Comparison of ENCODE assay signal across 23 cellular contexts in genomic region chr11:128058580-128059208, GRCh38.
A peak's percentile ranks its signal among the peaks of the same experiment; 100 is the strongest.
DNase-seq lines count a peak whose midpoint lies in the region; ATAC-seq and TF ChIP-seq lines count a peak whose summit lies in the region.
"Had no signal": no experiment of that assay in that cellular context is flagged by ENCODE, and none has a peak within 500 bp of the region (broad histone marks: within the 10 kb centered on the region; RNA-seq: fewer than 3 reads in every experiment).

No MANE protein-coding gene starts in this region.

- no peak for TF ChIP-seq EP300 in esophagus muscularis mucosa (IDR thresholded peaks at IDR 0.05)

- peak overlapping the region in 3 of 7 donors; percentile 4 to 28 (median 18) for H3K27ac Mint-ChIP-seq in CD4-positive, alpha-beta memory T cell
- H3K27ac Mint-ChIP-seq: B cell had no signal

- WGBS in trophoblast cell (ENCODE audit: extremely low coverage, insufficient coverage, insufficient read length), result no CpG with 5 or more reads among the region's 5 CpGs
- WGBS in esophagus muscularis mucosa, result 91% methylated on average over 5 of the region's 5 CpGs

- H3K79me1 ChIP-seq in trophoblast cell (ENCODE audit: low read length), result peaks cover 7% of the 10 kb centered on the region

- no peaks in the 10 kb centered on the region for H3F3A ChIP-seq in MM.1S (ENCODE audit: insufficient read depth, low read length)

- H3K9me3 ChIP-seq in MM.1S (replicated peaks; ENCODE audit: insufficient read depth, low read length), result no peaks in the 10 kb centered on the region
- H3K9me3 ChIP-seq in ascending aorta, result peaks cover 0 to 1% of the 10 kb centered on the region in 2 donors
- H3K9me3 ChIP-seq in trophoblast cell (ENCODE audit: insufficient read depth, low read depth, low read length), result no peaks in the 10 kb centered on the region
- no peaks in the 10 kb centered on the region for H3K9me3 ChIP-seq in CD4-positive, alpha-beta memory T cell (ENCODE audit: control insufficient read depth in 1 of 2, low read length in 2 of 2)
- no peaks in the 10 kb centered on the region for H3K9me3 ChIP-seq in esophagus muscularis mucosa
- H3K9me3 ChIP-seq in left lung, result no peaks in the 10 kb centered on the region
- H3K9me3 ChIP-seq: lower lobe of right lung, SJSA1 had no signal

- H3K4me1 Mint-ChIP-seq in CD4-positive, alpha-beta memory T cell, result peaks cover 12 to 26% (median 18%) of the 10 kb centered on the region in 4 donors

- H4K91ac ChIP-seq in trophoblast cell (ENCODE audit: low read depth, low read length), result no peak overlapping the region

- no peak for TF ChIP-seq POLR2A in esophagus muscularis mucosa (IDR thresholded peaks at IDR 0.05; ENCODE audit: low read depth)

- peak overlapping the region; percentile 32 for H2BK12ac ChIP-seq in trophoblast cell (ENCODE audit: low read length)

- no peak overlapping the region for H3K4me3 ChIP-seq in MM.1S (ENCODE audit: low read length)
- no peak overlapping the region for H3K4me3 ChIP-seq in ascending aorta
- H3K4me3 ChIP-seq in trophoblast cell (ENCODE audit: low read depth, low read length), result no peak overlapping the region
- H3K4me3 ChIP-seq in CD4-positive, alpha-beta memory T cell (ENCODE audit: low read length in 2 of 2), result no peak overlapping the region
- no peak overlapping the region for H3K4me3 ChIP-seq in esophagus muscularis mucosa
- no peak overlapping the region for H3K4me3 ChIP-seq in left lung
- H3K4me3 ChIP-seq: lower lobe of right lung, SJSA1, skin epidermis had no signal

- H3K9me2 ChIP-seq in MM.1S (replicated peaks; ENCODE audit: insufficient read depth, low read length), result no peaks in the 10 kb centered on the region

- peaks cover 3 to 5% of the 10 kb centered on the region in 2 donors for H3K36me3 Mint-ChIP-seq in CD4-positive, alpha-beta memory T cell

- H3K27ac ChIP-seq in MM.1S (ENCODE audit: low read length) (no peak overlapping the region), ascending aorta (peak overlapping the region; percentile 83 to 84), trophoblast cell (ENCODE audit: low read depth, low read length) (no peak overlapping the region), esophagus muscularis mucosa (replicated peaks in 1 of 4) (no peak overlapping the region), left lung (no peak overlapping the region)
- H3K27ac ChIP-seq in CD4-positive, alpha-beta memory T cell (ENCODE audit: low read depth, low read length), result no peak overlapping the region
- H3K27ac ChIP-seq: lower lobe of right lung, parathyroid adenoma, SJSA1, skin epidermis had no signal

- H3K27me3 Mint-ChIP-seq in CD4-positive, alpha-beta memory T cell, result no peaks in the 10 kb centered on the region

- H4K8ac ChIP-seq in trophoblast cell (ENCODE audit: low read depth, low read length), result no peak overlapping the region

- no peak for DNase-seq in activated CD4-positive, CD25-positive, alpha-beta regulatory T cell (lab: John Stamatoyannopoulos, UW)
- DNase-seq in MM.1S (peak; percentile 26), ascending aorta (ENCODE audit: low spot score in 2 of 2) (no peak), trophoblast cell (no peak), esophagus muscularis mucosa (ENCODE audit: extremely low spot score) (no peak), left lung (no peak)
- DNase-seq in CD4-positive, alpha-beta memory T cell, result no peak
- DNase-seq: 8988T; activated CD4-positive, alpha-beta T cell treated with anti-CD3 and anti-CD28 coated beads for 4 hours; caudate nucleus; head of caudate nucleus; KBM-7; lower lobe of right lung; NCI-H1105; NCI-H526 treated with DMSO at 0.1 percent for 48 hours; stimulated activated CD4-positive, alpha-beta T cell treated with anti-CD3 and anti-CD28 coated beads, Interleukin-2, amount 100 ng/mL, for 48 hours; substantia nigra; T1000 had no signal

- H4K20me1 ChIP-seq in MM.1S (ENCODE audit: insufficient read depth, low read length), result no peaks in the 10 kb centered on the region

- H3K79me2 ChIP-seq in MM.1S (ENCODE audit: low read length) (no peaks in the 10 kb centered on the region), trophoblast cell (ENCODE audit: control insufficient read depth, insufficient read depth, low read length, poor library complexity) (no peaks in the 10 kb centered on the region)
- H3K79me2 ChIP-seq: parathyroid adenoma had no signal

- H2BK120ac ChIP-seq in trophoblast cell (ENCODE audit: insufficient read depth, low read length, poor library complexity), result no peak overlapping the region

- peak overlapping the region in 1 of 8 donors; percentile 5 for H3K4me3 Mint-ChIP-seq in CD4-positive, alpha-beta memory T cell
- H3K4me3 Mint-ChIP-seq: B cell had no signal

- POLR2A ChIA-PET in CD4-positive, alpha-beta memory T cell (lab: Charles Lee; ENCODE audit: partially characterized antibody), result interaction anchor here (0.9 to 13.3 kb wide), 2 partner anchors 9 to 20 kb away, joined by 3 to 208 read pairs; no protein-coding TSS in a partner anchor

- H3K9ac ChIP-seq in MM.1S (ENCODE audit: low read length), result no peak overlapping the region
- no peak overlapping the region for H3K9ac ChIP-seq in trophoblast cell (ENCODE audit: low read length)
- H3K9ac ChIP-seq: parathyroid adenoma had no signal

- CTCF ChIA-PET in CD4-positive, alpha-beta memory T cell (lab: Charles Lee; ENCODE audit: partially characterized antibody), result interaction anchor here (0.9 to 1.7 kb wide), 4 partner anchors 11 to 99 kb away, joined by 3 to 8 read pairs (median 6); no protein-coding TSS in a partner anchor

- no peak overlapping the region for H3K14ac ChIP-seq in trophoblast cell (ENCODE audit: low read length)

- H3K23ac ChIP-seq in trophoblast cell (ENCODE audit: low read length), result no peak overlapping the region

- H3K4ac ChIP-seq in trophoblast cell (ENCODE audit: low read depth, low read length), result no peak overlapping the region

- ATAC-seq in activated CD4-positive, CD25-positive, alpha-beta regulatory T cell treated with anti-CD3 and anti-CD28 coated beads, Interleukin-2, amount 50 U/mL, for 24 hours, result peak; percentile 79 to 87
- ATAC-seq in left lung, result no peak
- ATAC-seq: lower lobe of right lung had no signal

- H2AFZ ChIP-seq in MM.1S (ENCODE audit: low read length), result no peak overlapping the region
- no peak overlapping the region for H2AFZ ChIP-seq in trophoblast cell (ENCODE audit: insufficient read depth, low read length, poor library complexity)
- H2AFZ ChIP-seq: parathyroid adenoma had no signal

- TF ChIP-seq CTCF in MM.1S (IDR thresholded peaks at IDR 0.05; ENCODE audit: low read length) (no peak), ascending aorta (IDR thresholded peaks at IDR 0.05) (no peak), esophagus muscularis mucosa (IDR thresholded peaks at IDR 0.05) (no peak), left lung (IDR thresholded peaks at IDR 0.05) (no peak)

- intact Hi-C loops in ascending aorta (cut with DNase I), result loop anchor here (10.0 kb wide), 1 partner anchor 406 kb away; no protein-coding TSS in a partner anchor
- intact Hi-C loops in CD4-positive, alpha-beta memory T cell (cut with micrococcal nuclease), result no loop called here
- intact Hi-C loops in esophagus muscularis mucosa (cut with DNase I), result no loop called here
- intact Hi-C loops in left lung (cut with DNase I), result no loop called here

- H3K4me2 ChIP-seq in MM.1S (ENCODE audit: low read depth, low read length), result no peak overlapping the region
- H3K4me2 ChIP-seq in trophoblast cell (ENCODE audit: low read length), result no peak overlapping the region

- H3K36me3 ChIP-seq in MM.1S (replicated peaks; ENCODE audit: insufficient read depth, low read length) (no peaks in the 10 kb centered on the region), ascending aorta (no peaks in the 10 kb centered on the region), trophoblast cell (ENCODE audit: control insufficient read depth in 1 of 2, insufficient read depth in 2 of 2, low read length in 2 of 2) (no peaks in the 10 kb centered on the region), esophagus muscularis mucosa (no peaks in the 10 kb centered on the region), left lung (no peaks in the 10 kb centered on the region)
- H3K36me3 ChIP-seq in CD4-positive, alpha-beta memory T cell (ENCODE audit: insufficient read depth, low read length), result no peaks in the 10 kb centered on the region
- H3K36me3 ChIP-seq: lower lobe of right lung, SJSA1 had no signal

- no peak overlapping the region for H4K12ac ChIP-seq in trophoblast cell (ENCODE audit: low read depth, low read length)

- peaks cover 0 to 6% (median 1%) of the 10 kb centered on the region in 8 donors for H3K9me3 Mint-ChIP-seq in CD4-positive, alpha-beta memory T cell

- H3K4me1 ChIP-seq in MM.1S (ENCODE audit: low read length), result no peaks in the 10 kb centered on the region
- H3K4me1 ChIP-seq in ascending aorta, result peaks cover 16 to 19% of the 10 kb centered on the region in 2 donors
- H3K4me1 ChIP-seq in trophoblast cell (ENCODE audit: control insufficient read depth in 1 of 2, insufficient read depth in 2 of 2, low read length in 2 of 2), result peaks cover 2 to 6% of the 10 kb centered on the region in 2 experiments
- peaks cover 32% of the 10 kb centered on the region for H3K4me1 ChIP-seq in CD4-positive, alpha-beta memory T cell (ENCODE audit: insufficient read depth, low read length)
- H3K4me1 ChIP-seq in esophagus muscularis mucosa, result no peaks in the 10 kb centered on the region
- H3K4me1 ChIP-seq in left lung, result peaks cover 0 to 5% of the 10 kb centered on the region in 2 donors
- H3K4me1 ChIP-seq: lower lobe of right lung, parathyroid adenoma, SJSA1 had no signal

- no peak overlapping the region for H3K18ac ChIP-seq in trophoblast cell (ENCODE audit: low read length)

- H2BK5ac ChIP-seq in trophoblast cell (ENCODE audit: low read depth, low read length, poor library complexity), result no peak overlapping the region

- H2AK5ac ChIP-seq in trophoblast cell (ENCODE audit: low read length), result no peak overlapping the region

- H3K27me3 ChIP-seq in MM.1S (replicated peaks; ENCODE audit: insufficient read depth, low read length) (no peaks in the 10 kb centered on the region), ascending aorta (no peaks in the 10 kb centered on the region), trophoblast cell (ENCODE audit: insufficient read depth, low read length) (no peaks in the 10 kb centered on the region), esophagus muscularis mucosa (no peaks in the 10 kb centered on the region), left lung (no peaks in the 10 kb centered on the region)
- H3K27me3 ChIP-seq in CD4-positive, alpha-beta memory T cell (ENCODE audit: insufficient read depth, low read length), result no peaks in the 10 kb centered on the region
- H3K27me3 ChIP-seq: SJSA1 had no signal

Comparison
In these comparisons a context has a peak if more than half of its experiments do, and no peak if none do; other contexts are left out.
1. H3K27ac ChIP-seq: peak in ascending aorta (2 of 2); none in MM.1S (single experiment), trophoblast cell (single experiment), CD4-positive, alpha-beta memory T cell (single experiment), esophagus muscularis mucosa (0 of 4) and left lung (0 of 2).